8 cellular contexts compared by ENCODE assay signal in the genomic region with DNA sequence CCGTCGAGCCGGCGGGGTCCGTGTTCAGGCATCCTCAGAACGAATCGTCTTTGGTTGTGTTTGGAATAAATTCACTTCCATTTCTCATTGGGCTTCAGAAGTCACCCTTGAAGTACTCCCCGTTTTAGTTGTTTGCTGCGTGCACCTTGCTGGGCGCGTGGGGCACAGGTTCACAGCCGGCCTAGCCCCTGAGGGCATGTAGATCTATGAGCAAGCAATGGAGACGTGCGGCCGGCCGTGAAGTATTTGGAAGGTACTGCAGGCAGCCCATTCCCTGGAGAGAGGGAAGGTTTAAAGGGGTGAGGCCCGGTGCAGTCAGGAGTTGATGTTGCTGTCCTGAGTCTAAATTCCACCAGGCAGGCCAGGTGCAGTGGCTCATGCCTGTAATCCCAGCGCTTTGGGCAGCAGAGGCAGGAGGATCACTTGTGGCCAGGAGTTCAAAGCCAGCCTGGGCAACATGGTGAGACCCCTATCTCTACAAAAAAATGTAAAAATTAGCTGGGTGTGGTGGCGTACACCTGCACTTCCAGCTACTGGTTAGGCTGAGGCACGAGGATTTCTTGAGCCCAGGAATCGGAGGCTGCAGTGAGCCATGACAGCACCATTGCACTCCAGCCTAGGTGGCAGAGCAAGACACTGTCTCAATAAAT. TPM values are rescaled to one million over a fixed set of nuclear protein-coding genes. Genes with fewer than 3 reads are reported as not detected.
A peak's percentile ranks its signal among the peaks of the same experiment; 100 is the strongest.
DNase-seq lines count a peak whose midpoint lies in the region; ATAC-seq and TF ChIP-seq lines count a peak whose summit lies in the region.

No MANE protein-coding gene starts in this region.

- H3K27me3 ChIP-seq in psoas muscle (ENCODE audit: insufficient read depth in 3 of 3, low read length in 2 of 3), result peaks cover 0 to 3% (median 3%) of the 10 kb centered on the region in 3 donors

- peak; percentile 3 for ATAC-seq in HG02642 (IDR thresholded peaks at IDR 0.05; ENCODE audit: poor library complexity, unreplicated experiment)
- no peak for ATAC-seq in activated CD8-positive, alpha-beta T cell treated with anti-CD3 and anti-CD28 coated beads, Interleukin-2, amount 10 ng/mL, durations not matched to agents 7 days and 5 days
- peak in 1 of 4 donors; percentile 28 for ATAC-seq in psoas muscle
- ATAC-seq in GM21737 (IDR thresholded peaks at IDR 0.05; ENCODE audit: unreplicated experiment), result no peak

- H3K36me3 ChIP-seq in psoas muscle (ENCODE audit: insufficient read depth in 1 of 2, low read depth in 1 of 2), result peaks cover 0 to 9% of the 10 kb centered on the region in 2 donors

- TF ChIP-seq CTCF in foreskin fibroblast (IDR thresholded peaks at IDR 0.05; ENCODE audit: low read depth, low read length) (no peak), psoas muscle (IDR thresholded peaks at IDR 0.05) (no peak)

- POLR2A ChIA-PET in activated CD8-positive, alpha-beta T cell treated with anti-CD3 and anti-CD28 coated beads, Interleukin-2, amount 10 ng/mL, durations not matched to agents 7 days and 5 days (lab: Charles Lee), result interaction anchor here (1.0 to 1.7 kb wide), 7 partner anchors 8 to 137 kb away, joined by 3 to 8 read pairs (median 4); no protein-coding TSS in a partner anchor

- CTCF ChIA-PET in activated CD8-positive, alpha-beta T cell treated with anti-CD3 and anti-CD28 coated beads, Interleukin-2, amount 10 ng/mL, durations not matched to agents 7 days and 5 days (lab: Charles Lee), result no interaction called here

- peaks cover 16% of the 10 kb centered on the region for H3K4me1 ChIP-seq in psoas muscle

- peak overlapping the region; percentile 97 for H3K27ac Mint-ChIP-seq in activated CD8-positive, alpha-beta T cell treated with anti-CD3 and anti-CD28 coated beads, Interleukin-2, amount 10 ng/mL, durations not matched to agents 7 days and 5 days

- H3K36me3 Mint-ChIP-seq in activated CD8-positive, alpha-beta T cell treated with anti-CD3 and anti-CD28 coated beads, Interleukin-2, amount 10 ng/mL, durations not matched to agents 7 days and 5 days (ENCODE audit: low read depth), result peaks cover 23% of the 10 kb centered on the region

- 12 to 13% (median 12%) methylated on average over 21 of the region's 21 CpGs for WGBS in psoas muscle, 3 donors

- no peaks in the 10 kb centered on the region for H3K9me3 Mint-ChIP-seq in activated CD8-positive, alpha-beta T cell treated with anti-CD3 and anti-CD28 coated beads, Interleukin-2, amount 10 ng/mL, durations not matched to agents 7 days and 5 days (ENCODE audit: insufficient read depth)

- H3K4me3 ChIP-seq in foreskin fibroblast (ENCODE audit: low read depth in 1 of 2, low read length in 2 of 2) (peak overlapping the region; percentile 71 to 84), psoas muscle (peak overlapping the region; percentile 95)

- intact Hi-C loops in psoas muscle (cut with DNase I), result loop anchor here (5.0 to 10.0 kb wide), 3 partner anchors 120 to 282 kb away; partner anchors contain the start of genes APRT (in 2 of the 2) and ZNF778 (in 1 of the 2)

- DNase-seq in AG20443 (ENCODE audit: low spot score) (peak; percentile 32), foreskin fibroblast (peak in 1 of 2 donors; percentile 36), psoas muscle (no peak), superior temporal gyrus (ENCODE audit: extremely low spot score) (no peak), pons (ENCODE audit: low spot score) (no peak)
- DNase-seq in activated CD8-positive, alpha-beta T cell treated with anti-CD3 and anti-CD28 coated beads, Interleukin-2, amount 10 ng/mL, durations not matched to agents 7 days and 5 days, result no peak

- H3K9me3 ChIP-seq in psoas muscle, result no peaks in the 10 kb centered on the region

- H3K27ac ChIP-seq in psoas muscle, result peak overlapping the region; percentile 72

- H3K4me1 Mint-ChIP-seq in activated CD8-positive, alpha-beta T cell treated with anti-CD3 and anti-CD28 coated beads, Interleukin-2, amount 10 ng/mL, durations not matched to agents 7 days and 5 days (ENCODE audit: low read depth), result peaks cover 56% of the 10 kb centered on the region

- peaks cover 11% of the 10 kb centered on the region for H3K27me3 Mint-ChIP-seq in activated CD8-positive, alpha-beta T cell treated with anti-CD3 and anti-CD28 coated beads, Interleukin-2, amount 10 ng/mL, durations not matched to agents 7 days and 5 days (ENCODE audit: low read depth)

- peak overlapping the region; percentile 97 for H3K4me3 Mint-ChIP-seq in activated CD8-positive, alpha-beta T cell treated with anti-CD3 and anti-CD28 coated beads, Interleukin-2, amount 10 ng/mL, durations not matched to agents 7 days and 5 days

RNA-seq across cellular contexts. Expression of gene ACSF3, which starts 0.7 kb away (rescaled TPM):
- total RNA-seq in activated CD8-positive, alpha-beta T cell treated with anti-CD3 and anti-CD28 coated beads, Interleukin-2, amount 10 ng/mL, durations not matched to agents 7 days and 5 days, result 10 to 100 TPM; 38.6 to 45.1 TPM
- 10 to 100 TPM; 16.2 to 26.5 (median 19.1) TPM for total RNA-seq in psoas muscle
- 10 to 100 TPM; 13.4 to 15.5 (median 13.5) TPM for polyA plus RNA-seq in psoas muscle
